26 cellular contexts compared by ENCODE assay signal in genomic region chr5:108367679-108368334, GRCh38. TPM values are rescaled to one million over a fixed set of nuclear protein-coding genes. Genes with fewer than 3 reads are reported as not detected.
DNase-seq lines count a peak whose midpoint lies in the region; ATAC-seq and TF ChIP-seq lines count a peak whose summit lies in the region.
"Had no signal": no experiment of that assay in that cellular context is flagged by ENCODE, and none has a peak within 500 bp of the region (broad histone marks: within the 10 kb centered on the region; RNA-seq: fewer than 3 reads in every experiment).

No MANE protein-coding gene starts in this region.

- H3K36me3 Mint-ChIP-seq in neural progenitor cell: peaks cover 8% of the 10 kb centered on the region

- peak overlapping the region; percentile 51 for H3K27ac ChIP-seq in epithelial cell of prostate
- no peak overlapping the region for H3K27ac ChIP-seq in neural progenitor cell
- H3K27ac ChIP-seq: left ventricle myocardium inferior, pancreas, sigmoid colon had no signal

- no peak overlapping the region for H3K4me3 Mint-ChIP-seq in neural progenitor cell
- H3K4me3 Mint-ChIP-seq: CD14-positive monocyte; dendritic cell treated with granulocyte-macrophage colony-stimulating factor and Interleukin-4, amounts not matched to agents 40 ng/mL and 50 ng/mL, for 4 days; mesothelial cell of epicardium; naive thymus-derived CD4-positive, alpha-beta T cell had no signal

- H3K27me3 ChIP-seq in neural progenitor cell: no peaks in the 10 kb centered on the region
- H3K27me3 ChIP-seq: heart left ventricle, pancreas, sigmoid colon had no signal

- DNase-seq in DMS79 treated with DMSO at 0.1 percent for 48 hours (lab: John Stamatoyannopoulos, UW): peak; percentile 12
- peak; percentile 80 for DNase-seq in NCI-H2171 treated with DMSO at 0.1 percent for 48 hours (lab: John Stamatoyannopoulos, UW)
- DNase-seq in epithelial cell of prostate (ENCODE audit: low read depth, low spot score): no peak
- peak; percentile 11 for DNase-seq in neural progenitor cell (ENCODE audit: low spot score)
- no peak for DNase-seq in HK-2 (ENCODE audit: unreplicated experiment)
- DNase-seq in NCI-H1694 treated with DMSO at 0.1 percent for 48 hours (lab: John Stamatoyannopoulos, UW): no peak
- DNase-seq: activated CD4-positive, alpha-beta T cell treated with anti-CD3 and anti-CD28 coated beads, Interleukin-2, amount 50 U/mL, for 48 hours; activated CD8-positive, alpha-beta memory T cell treated with anti-CD3 and anti-CD28 coated beads, Interleukin-2, amount 50 U/mL, for 48 hours; anterior cingulate cortex; caudate nucleus; GDM1; heart left ventricle; left ventricle myocardium inferior; naive thymus-derived CD4-positive, alpha-beta T cell; NCI-H146; NCI-H774; OCI-M1; pancreas; sigmoid colon had no signal

- no peaks in the 10 kb centered on the region for H3K9me3 ChIP-seq in neural progenitor cell (ENCODE audit: low read depth)
- H3K9me3 ChIP-seq: pancreas had no signal

- peaks cover 7% of the 10 kb centered on the region for H3K36me3 ChIP-seq in neural progenitor cell
- H3K36me3 ChIP-seq: pancreas had no signal

- H2AFZ ChIP-seq in neural progenitor cell (replicated peaks): no peak overlapping the region

- no peaks in the 10 kb centered on the region for H3F3A ChIP-seq in neural progenitor cell (ENCODE audit: low read depth)

- no peak overlapping the region for H3K27ac Mint-ChIP-seq in neural progenitor cell
- H3K27ac Mint-ChIP-seq: activated T-helper 2 cell treated with anti-CD3 and anti-CD28 coated beads, Interferon-gamma antibody, Interleukin-2, Interleukin-4, amounts not matched to agents 10 μg/mL and 5 μg/mL and 100 μg/mL, durations not matched to agents 14 hours and 24 hours and 36 hours; dendritic cell treated with granulocyte-macrophage colony-stimulating factor and Interleukin-4, amounts not matched to agents 40 ng/mL and 50 ng/mL, for 4 days had no signal

- H3K4me3 ChIP-seq in neural progenitor cell: no peak overlapping the region
- H3K4me3 ChIP-seq: heart left ventricle, K562, left ventricle myocardium inferior, pancreas, sigmoid colon had no signal

- H3K9me3 Mint-ChIP-seq in neural progenitor cell: peaks cover 24% of the 10 kb centered on the region

- no peak overlapping the region for H3K4me2 ChIP-seq in neural progenitor cell

- peaks cover 4% of the 10 kb centered on the region for H3K79me2 ChIP-seq in neural progenitor cell (ENCODE audit: low read depth)

- H3K4me1 Mint-ChIP-seq in neural progenitor cell: peaks cover 4% of the 10 kb centered on the region
- H3K4me1 Mint-ChIP-seq: CD14-positive monocyte had no signal

- no peak overlapping the region for H3K9ac ChIP-seq in neural progenitor cell

- H3K27me3 Mint-ChIP-seq in neural progenitor cell (ENCODE audit: insufficient read depth, low read depth): peaks cover 2% of the 10 kb centered on the region
- H3K27me3 Mint-ChIP-seq: dendritic cell treated with granulocyte-macrophage colony-stimulating factor and Interleukin-4, amounts not matched to agents 40 ng/mL and 50 ng/mL, for 4 days; naive thymus-derived CD4-positive, alpha-beta T cell had no signal

- TF ChIP-seq CTCF in neural progenitor cell (IDR thresholded peaks at IDR 0.05): no peak

- no peaks in the 10 kb centered on the region for H4K20me1 ChIP-seq in neural progenitor cell (ENCODE audit: low read depth)

- no peak for ATAC-seq in HG02970 (IDR thresholded peaks at IDR 0.05; ENCODE audit: low FRiP score, unreplicated experiment)
- ATAC-seq: activated naive CD4-positive, alpha-beta T cell treated with anti-CD3 and anti-CD28 coated beads, Interleukin-2, amount 50 U/mL, for 72 hours; heart left ventricle; K562; naive thymus-derived CD4-positive, alpha-beta T cell; pancreas had no signal

- peaks cover 3% of the 10 kb centered on the region for H3K4me1 ChIP-seq in neural progenitor cell

RNA-seq across cellular contexts. Expression of gene FBXL17, which starts 14.1 kb away (rescaled TPM):
- total RNA-seq in neural progenitor cell (ENCODE audit: low replicate concordance): 6.3 and 7.6 TPM in 2 replicates

Comparison
In these comparisons a context has a peak if more than half of its experiments do, and no peak if none do; other contexts are left out.
1. DNase-seq: peak in DMS79 treated with DMSO at 0.1 percent for 48 hours (single experiment), NCI-H2171 treated with DMSO at 0.1 percent for 48 hours (single experiment) and neural progenitor cell (single experiment); none in epithelial cell of prostate (single experiment), HK-2 (single experiment) and NCI-H1694 treated with DMSO at 0.1 percent for 48 hours (single experiment).